In genomic region chr11:59281177-59281576, GRCh38 we compare ENCODE assay signal across 18 cellular contexts.
DNase-seq lines count a peak whose midpoint lies in the region; ATAC-seq, FAIRE-seq and TF ChIP-seq lines count a peak whose summit lies in the region.
"Had no signal": no experiment of that assay in that cellular context is flagged by ENCODE, and none has a peak within 500 bp of the region (broad histone marks: within the 10 kb centered on the region; RNA-seq: fewer than 3 reads in every experiment).

No MANE protein-coding gene starts in this region.

- no peak for FAIRE-seq in pancreas (lab: Jason Lieb, UNC)

- peaks cover 12% of the 10 kb centered on the region for H3K36me3 ChIP-seq in OCI-LY1 (ENCODE audit: insufficient read depth, low read length)
- no peaks in the 10 kb centered on the region for H3K36me3 ChIP-seq in pancreas
- H3K36me3 ChIP-seq: BLaER1 treated with 17β-estradiol and CSF1 and Interleukin-3, amounts not matched to agents 10 nM and 100 nM had no signal

- H3K36me3 Mint-ChIP-seq in CD14-positive monocyte = peaks cover 0 to 10% of the 10 kb centered on the region in 2 donors
- H3K36me3 Mint-ChIP-seq in activated naive CD4-positive, alpha-beta T cell treated with anti-CD3 and anti-CD28 coated beads, Interleukin-2, amount 10 ng/mL, durations not matched to agents 7 days and 5 days = no peaks in the 10 kb centered on the region

- H3K9me2 ChIP-seq in OCI-LY1 (ENCODE audit: low read depth, low read length) = no peaks in the 10 kb centered on the region

- H3K4me2 ChIP-seq in OCI-LY1 (ENCODE audit: low read length) = no peak overlapping the region

- H3K4me1 ChIP-seq in OCI-LY1 (ENCODE audit: insufficient read depth, low read length, severe bottlenecking) (peaks cover 31% of the 10 kb centered on the region), foreskin keratinocyte (no peaks in the 10 kb centered on the region), pancreas (peaks cover 0 to 16% (median 0%) of the 10 kb centered on the region in 3 donors)
- H3K4me1 ChIP-seq: Caco-2 had no signal

- WGBS in pancreas, 2 donors = 90 to 95% methylated on average over 2 of the region's 2 CpGs

- H3K4me3 Mint-ChIP-seq in CD14-positive monocyte = no peak overlapping the region
- no peak overlapping the region for H3K4me3 Mint-ChIP-seq in activated naive CD4-positive, alpha-beta T cell treated with anti-CD3 and anti-CD28 coated beads, Interleukin-2, amount 10 ng/mL, durations not matched to agents 7 days and 5 days
- H3K4me3 Mint-ChIP-seq: IgD-negative memory B cell had no signal

- no peak overlapping the region for H3K4me3 ChIP-seq in GM12875 (ENCODE audit: low read depth, low read length)
- no peak overlapping the region for H3K4me3 ChIP-seq in OCI-LY1 (ENCODE audit: low read depth, low read length, poor library complexity, severe bottlenecking)
- no peak overlapping the region for H3K4me3 ChIP-seq in pancreas
- H3K4me3 ChIP-seq: BLaER1 treated with 17β-estradiol and CSF1 and Interleukin-3, amounts not matched to agents 10 nM and 100 nM had no signal

- no peak overlapping the region for H3K9ac ChIP-seq in OCI-LY1 (ENCODE audit: low read length)
- H3K9ac ChIP-seq: BLaER1 treated with 17β-estradiol and CSF1 and Interleukin-3, amounts not matched to agents 10 nM and 100 nM had no signal

- H3K27me3 ChIP-seq in OCI-LY1 (ENCODE audit: insufficient read depth, low read length) = no peaks in the 10 kb centered on the region
- no peaks in the 10 kb centered on the region for H3K27me3 ChIP-seq in foreskin keratinocyte
- H3K27me3 ChIP-seq in pancreas = no peaks in the 10 kb centered on the region

- CTCF ChIA-PET in activated naive CD4-positive, alpha-beta T cell treated with anti-CD3 and anti-CD28 coated beads, Interleukin-2, amount 10 ng/mL, durations not matched to agents 7 days and 5 days (lab: Charles Lee) = no interaction called here

- intact Hi-C loops in CD14-positive monocyte (cut with micrococcal nuclease) (loop anchor here in 1 of 2 donors (5.0 to 10.0 kb wide), 3 partner anchors 34 to 144 kb away; partner anchors contain the start of genes DTX4 and OR5A2), pancreas (cut with DNase I) (loop anchor here in 2 of 3 donors (10.0 kb wide), 1 partner anchor 106 kb away; the partner anchor contains the start of gene DTX4 (in 2 of the 2))

- H3K79me2 ChIP-seq in OCI-LY1 (ENCODE audit: insufficient read depth, low read length) = no peaks in the 10 kb centered on the region

- no peak overlapping the region for H2AFZ ChIP-seq in OCI-LY1 (ENCODE audit: low read length)

- H3K9me3 Mint-ChIP-seq in CD14-positive monocyte = peaks cover 3 to 18% (median 10%) of the 10 kb centered on the region in 7 donors
- no peaks in the 10 kb centered on the region for H3K9me3 Mint-ChIP-seq in activated naive CD4-positive, alpha-beta T cell treated with anti-CD3 and anti-CD28 coated beads, Interleukin-2, amount 10 ng/mL, durations not matched to agents 7 days and 5 days

- no peaks in the 10 kb centered on the region for H4K20me1 ChIP-seq in OCI-LY1 (ENCODE audit: insufficient read depth, low read length)
- H4K20me1 ChIP-seq: BLaER1 treated with 17β-estradiol and CSF1 and Interleukin-3, amounts not matched to agents 10 nM and 100 nM had no signal

- DNase-seq in CD14-positive monocyte (ENCODE audit: low spot score) = no peak
- no peak for DNase-seq in foreskin keratinocyte
- DNase-seq in pancreas = no peak
- no peak for DNase-seq in NCI-H2081 (lab: John Stamatoyannopoulos, UW)
- no peak for DNase-seq in activated naive CD4-positive, alpha-beta T cell treated with anti-CD3 and anti-CD28 coated beads, Interleukin-2, amount 10 ng/mL, durations not matched to agents 7 days and 5 days
- DNase-seq: Caco-2, DMS79, GDM1, H7, NCI-H187 treated with DMSO at 0.1 percent for 48 hours, NCI-H2171 treated with DMSO at 0.1 percent for 48 hours, NCI-H774, RPMI8226 had no signal

- peaks cover 28% of the 10 kb centered on the region for H3K4me1 Mint-ChIP-seq in CD14-positive monocyte
- peaks cover 15% of the 10 kb centered on the region for H3K4me1 Mint-ChIP-seq in activated naive CD4-positive, alpha-beta T cell treated with anti-CD3 and anti-CD28 coated beads, Interleukin-2, amount 10 ng/mL, durations not matched to agents 7 days and 5 days

- H3K27ac ChIP-seq in OCI-LY1 (ENCODE audit: low read depth, low read length, poor library complexity, severe bottlenecking) (no peak overlapping the region), foreskin keratinocyte (no peak overlapping the region), pancreas (no peak overlapping the region)
- H3K27ac ChIP-seq: BLaER1 treated with 17β-estradiol and CSF1 and Interleukin-3, amounts not matched to agents 10 nM and 100 nM had no signal

- H3F3A ChIP-seq in OCI-LY1 (ENCODE audit: insufficient read depth, low read length) = no peaks in the 10 kb centered on the region

- ATAC-seq in foreskin keratinocyte (no peak), pancreas (no peak), HG03460 (IDR thresholded peaks at IDR 0.05; ENCODE audit: unreplicated experiment) (no peak)

- H3K27ac Mint-ChIP-seq in CD14-positive monocyte = peak overlapping the region in 4 of 7 donors; percentile 45 to 85 (median 63)
- no peak overlapping the region for H3K27ac Mint-ChIP-seq in activated naive CD4-positive, alpha-beta T cell treated with anti-CD3 and anti-CD28 coated beads, Interleukin-2, amount 10 ng/mL, durations not matched to agents 7 days and 5 days
- H3K27ac Mint-ChIP-seq: IgD-negative memory B cell had no signal

- TF ChIP-seq CTCF in CD14-positive monocyte (IDR thresholded peaks at IDR 0.05) (peak; percentile 50), GM12875 (IDR thresholded peaks at IDR 0.05; ENCODE audit: borderline replicate concordance, insufficient read depth, low read depth, low read length) (0 out of 2 replicates have a peak, but pooled peaks have one; percentile 2), OCI-LY1 (IDR thresholded peaks at IDR 0.05; ENCODE audit: low read length) (peak; percentile 16; the same call in 1 of the 2 replicates), foreskin keratinocyte (conservative IDR thresholded peaks at IDR 0.05) (peak; percentile 6), pancreas (IDR thresholded peaks at IDR 0.05) (no peak)

- H3K9me3 ChIP-seq in OCI-LY1 (ENCODE audit: low read length) (0 out of 2 replicates have a peak, but pooled peaks cover 2% of the 10 kb centered on the region), pancreas (no peaks in the 10 kb centered on the region)
- H3K9me3 ChIP-seq: Caco-2 had no signal

- peaks cover 0 to 2% (median 0%) of the 10 kb centered on the region in 3 donors for H3K27me3 Mint-ChIP-seq in CD14-positive monocyte (ENCODE audit: low read depth in 3 of 3)
- H3K27me3 Mint-ChIP-seq in activated naive CD4-positive, alpha-beta T cell treated with anti-CD3 and anti-CD28 coated beads, Interleukin-2, amount 10 ng/mL, durations not matched to agents 7 days and 5 days = peaks cover 22% of the 10 kb centered on the region
- H3K27me3 Mint-ChIP-seq: IgD-negative memory B cell had no signal

Comparison
In these comparisons a context has a peak if more than half of its experiments do, and no peak if none do; other contexts are left out.
1. CTCF ChIP-seq: peak in CD14-positive monocyte (single experiment), GM12875 (single experiment), OCI-LY1 (single experiment) and foreskin keratinocyte (single experiment); none in pancreas (0 of 4).